Comparison of ENCODE assay signal across 11 cellular contexts in the genomic region with DNA sequence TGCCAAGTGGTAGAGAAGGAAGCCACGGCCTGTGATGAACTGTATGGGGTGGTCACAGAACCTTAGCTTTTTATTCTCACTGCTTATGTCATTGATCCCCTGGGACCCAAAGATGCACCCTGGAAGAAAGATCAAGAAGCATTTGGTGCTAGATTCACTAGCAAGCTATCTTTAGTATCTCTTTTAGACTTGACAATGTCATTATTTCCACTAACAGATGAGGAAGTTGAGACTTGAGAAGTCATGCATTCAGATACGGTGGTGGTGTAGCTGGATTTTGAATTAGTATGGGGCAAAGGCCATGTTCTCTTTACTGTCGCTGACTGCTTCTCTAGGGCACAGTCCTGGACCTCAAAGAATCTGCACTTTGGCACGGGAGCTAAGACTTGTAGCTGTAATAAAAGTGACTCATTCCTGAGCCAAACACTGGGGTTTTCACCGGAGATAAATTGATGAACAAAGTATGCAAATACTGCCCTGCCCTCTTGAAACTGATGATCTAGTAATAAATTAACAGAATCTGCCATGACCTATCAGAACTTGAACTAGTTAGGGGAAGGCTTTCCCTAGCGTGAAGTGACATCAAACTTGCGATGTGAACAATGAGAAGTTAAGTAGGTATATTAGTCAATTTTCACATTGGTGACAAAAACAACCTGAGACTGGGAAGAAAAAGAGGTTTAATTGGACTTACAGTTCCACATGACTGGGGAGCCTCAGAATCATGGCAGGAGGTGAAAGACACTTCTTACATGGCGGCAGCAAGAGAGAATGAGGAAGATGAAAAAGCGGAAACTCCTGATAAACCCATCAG. TPM values are rescaled to one million over a fixed set of nuclear protein-coding genes. Genes with fewer than 3 reads are reported as not detected.
DNase-seq lines count a peak whose midpoint lies in the region; ATAC-seq and TF ChIP-seq lines count a peak whose summit lies in the region.
"Had no signal": no experiment of that assay in that cellular context is flagged by ENCODE, and none has a peak within 500 bp of the region (broad histone marks: within the 10 kb centered on the region; RNA-seq: fewer than 3 reads in every experiment).

No MANE protein-coding gene starts in this region.

- H3K4me3 ChIP-seq in right atrium auricular region (no peak overlapping the region), ascending aorta (no peak overlapping the region), gastrocnemius medialis (no peak overlapping the region)
- H3K4me3 ChIP-seq: body of pancreas had no signal

- H3K27ac ChIP-seq in right atrium auricular region (no peak overlapping the region), ascending aorta (no peak overlapping the region), gastrocnemius medialis (no peak overlapping the region)
- H3K27ac ChIP-seq: body of pancreas had no signal

- in situ Hi-C loops in gastrocnemius medialis (cut with MboI; ENCODE audit: low sequenced_read_pairs in 4 of 4): loop anchor here in 1 of 4 donors (25.0 kb wide), 1 partner anchor 92 kb away; the partner anchor contains the start of gene C9orf57

- ATAC-seq in GM18520 (IDR thresholded peaks at IDR 0.05; ENCODE audit: unreplicated experiment) (peak; percentile 84), GM21825 (IDR thresholded peaks at IDR 0.05; ENCODE audit: unreplicated experiment) (peak; percentile 84), HG03558 (IDR thresholded peaks at IDR 0.05; ENCODE audit: extremely low read depth, unreplicated experiment) (peak; percentile 78), left lobe of liver (peak; percentile 78), gastrocnemius medialis (no peak)
- ATAC-seq: body of pancreas had no signal

- H3K4me1 ChIP-seq in right atrium auricular region (peaks cover 0 to under 1% of the 10 kb centered on the region in 2 donors), ascending aorta (no peaks in the 10 kb centered on the region), gastrocnemius medialis (no peaks in the 10 kb centered on the region)

- intact Hi-C loops in ascending aorta (cut with DNase I): no loop called here
- intact Hi-C loops in gastrocnemius medialis (cut with DNase I; ENCODE audit: low total_unique reads): no loop called here

- H3K36me3 ChIP-seq in right atrium auricular region: no peaks in the 10 kb centered on the region
- H3K36me3 ChIP-seq in ascending aorta: no peaks in the 10 kb centered on the region
- H3K36me3 ChIP-seq in gastrocnemius medialis: no peaks in the 10 kb centered on the region

- TF ChIP-seq CTCF in right atrium auricular region (IDR thresholded peaks at IDR 0.05) (no peak), ascending aorta (IDR thresholded peaks at IDR 0.05) (no peak), gastrocnemius medialis (IDR thresholded peaks at IDR 0.05 in 4 of 5, conservative IDR thresholded peaks at IDR 0.05 in 1 of 5) (no peak)

- H3K9me3 ChIP-seq in right atrium auricular region: no peaks in the 10 kb centered on the region
- H3K9me3 ChIP-seq in ascending aorta: no peaks in the 10 kb centered on the region
- no peaks in the 10 kb centered on the region for H3K9me3 ChIP-seq in gastrocnemius medialis

- DNase-seq in left lobe of liver (ENCODE audit: low spot score): peak; percentile 76
- DNase-seq in ureter (ENCODE audit: low spot score): no peak
- no peak for DNase-seq in right atrium auricular region (ENCODE audit: low spot score)
- DNase-seq in ascending aorta (ENCODE audit: low spot score in 2 of 2): no peak
- no peak for DNase-seq in gastrocnemius medialis
- DNase-seq: body of pancreas, MM.1S had no signal

- TF ChIP-seq POLR2A in gastrocnemius medialis (IDR thresholded peaks at IDR 0.05): no peak

- H3K27me3 ChIP-seq in right atrium auricular region (no peaks in the 10 kb centered on the region), ascending aorta (no peaks in the 10 kb centered on the region), gastrocnemius medialis (no peaks in the 10 kb centered on the region)
- H3K27me3 ChIP-seq: body of pancreas had no signal

RNA-seq across cellular contexts. Expression of gene GDA, which starts 5.4 kb away (rescaled TPM):
- total RNA-seq in left lobe of liver: 43.2 TPM
- total RNA-seq in ureter: 6.6 TPM
- total RNA-seq in right atrium auricular region: under 1 TPM in 1 of 2 donors, not detected in 1; 0.44 TPM
- not detected for total RNA-seq in ascending aorta
- 1 to 10 TPM in 1 of 4 donors, under 1 TPM in 2, not detected in 1; 0.62 to 2.5 (median 0.82) TPM for total RNA-seq in gastrocnemius medialis
- total RNA-seq: G401 had no signal

Comparison
In these comparisons a context has a peak if more than half of its experiments do, and no peak if none do; other contexts are left out.
1. ATAC-seq: peak in GM18520 (single experiment), GM21825 (single experiment), HG03558 (single experiment) and left lobe of liver (single experiment); none in gastrocnemius medialis (0 of 2).